ENCODE assay signal across 17 cellular contexts in the genomic region with DNA sequence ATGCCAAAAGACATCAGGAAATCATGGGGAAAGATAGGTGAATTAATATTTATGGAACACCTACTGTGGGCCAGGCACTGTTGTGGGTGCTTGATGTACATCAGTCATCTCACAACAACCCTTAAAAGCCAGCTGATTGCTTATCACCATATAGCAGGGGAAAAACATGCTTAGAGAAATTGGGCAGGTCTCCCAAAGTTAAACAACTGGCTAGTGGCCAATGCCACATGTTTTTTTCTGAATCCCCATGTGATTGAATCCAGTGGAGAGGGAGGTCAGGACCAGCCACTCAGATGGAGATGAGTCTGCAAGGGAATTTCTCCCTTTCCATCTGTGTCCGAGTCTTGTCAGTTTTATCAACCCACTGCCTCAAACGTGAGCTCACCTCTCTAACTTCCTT. TPM values are rescaled to one million over a fixed set of nuclear protein-coding genes. Genes with fewer than 3 reads are reported as not detected.
A peak's percentile ranks its signal among the peaks of the same experiment; 100 is the strongest.
DNase-seq lines count a peak whose midpoint lies in the region; FAIRE-seq and TF ChIP-seq lines count a peak whose summit lies in the region.
"Had no signal": no experiment of that assay in that cellular context is flagged by ENCODE, and none has a peak within 500 bp of the region (broad histone marks: within the 10 kb centered on the region; RNA-seq: fewer than 3 reads in every experiment).

No MANE protein-coding gene starts in this region.

- H3K36me3 ChIP-seq in HEK293 (ENCODE audit: control insufficient read depth in 2 of 2, insufficient read depth in 1 of 2, low read length in 2 of 2) = no peaks in the 10 kb centered on the region

- no peak overlapping the region for H3K27ac ChIP-seq in HEK293 (ENCODE audit: extremely low read depth, low read depth, low read length)

- TF ChIP-seq CTCF in D721Med (IDR thresholded peaks at IDR 0.05; ENCODE audit: insufficient read depth, missing control alignments) = no peak
- TF ChIP-seq CTCF in HEK293 (tag by site-specific recombination; IDR thresholded peaks at IDR 0.05) = no peak
- TF ChIP-seq CTCF in fibroblast of the aortic adventitia (IDR thresholded peaks at IDR 0.05; ENCODE audit: insufficient read depth, low read length) = no peak

- no peaks in the 10 kb centered on the region for H3K9me3 ChIP-seq in HEK293 (ENCODE audit: control insufficient read depth, insufficient read depth, low read depth, low read length)

- peaks cover 7% of the 10 kb centered on the region; the same call in 1 of the 2 replicates for H3K4me1 ChIP-seq in HEK293 (ENCODE audit: control insufficient read depth, insufficient read depth, low read length)
- H3K4me1 ChIP-seq: Caco-2 had no signal

- peak; percentile 6 for FAIRE-seq in D721Med (lab: Jason Lieb, UNC)
- FAIRE-seq: GM12891, GM18507, H54 had no signal

- no peak for DNase-seq in D721Med (ENCODE audit: insufficient read length, low spot score)
- DNase-seq in NCI-H69 (lab: John Stamatoyannopoulos, UW) = peak; percentile 38
- peak; percentile 24 for DNase-seq in fibroblast of the aortic adventitia (ENCODE audit: low read depth)
- DNase-seq in NCI-H2171 (lab: John Stamatoyannopoulos, UW) = no peak
- no peak for DNase-seq in NCI-H510A (lab: John Stamatoyannopoulos, UW)
- DNase-seq in mesenteric fat pad (ENCODE audit: low spot score) = no peak
- DNase-seq: AML-193, Caco-2, Kasumi-1, MV-4-11, NCI-H187 treated with DMSO at 0.1 percent for 48 hours, Right ventricle myocardium superior had no signal

- H3K4me3 ChIP-seq in HEK293 (ENCODE audit: low read depth, low read length) (no peak overlapping the region), fibroblast of the aortic adventitia (ENCODE audit: low read depth, low read length) (no peak overlapping the region)

- CTCF ChIA-PET in HEK293 (lab: Yijun Ruan, JAX) = interaction anchor here (0.6 to 5.8 kb wide), 18 partner anchors 9 to 450 kb away, joined by 3 to 84 read pairs (median 4); no protein-coding TSS in a partner anchor

- POLR2A ChIA-PET in HEK293 (lab: Yijun Ruan, JAX) = no interaction called here

TF ChIP-seq in HEK293, 187 proteins besides CTCF, POLR2A, EP300 and RAD21:
- no peak for TF ChIP-seq ZNF248 (tag by site-specific recombination; IDR thresholded peaks at IDR 0.05)
- TF ChIP-seq MZF1 (tag by site-specific recombination; IDR thresholded peaks at IDR 0.05; ENCODE audit: borderline replicate concordance) = peak; percentile 65; the same call in 1 of the 2 replicates

RNA-seq across cellular contexts. Expression of a gene that starts 33.5 kb away (rescaled TPM):
- total RNA-seq in fibroblast of the aortic adventitia (ENCODE audit: low replicate concordance) (11.2 and 32.6 TPM in 2 replicates), mesenteric fat pad (7.3 TPM)

RNA-seq across cellular contexts. Expression of a gene that starts 55.3 kb away (rescaled TPM):
- 3.1 TPM in 1 of 2 replicates, not detected in the other for total RNA-seq in fibroblast of the aortic adventitia (ENCODE audit: low replicate concordance)
- 0.74 TPM for total RNA-seq in mesenteric fat pad
- total RNA-seq: OCI-LY7 had no signal

Comparison
In these comparisons a context has a peak if more than half of its experiments do, and no peak if none do; other contexts are left out.
1. DNase-seq: peak in NCI-H69 (single experiment) and fibroblast of the aortic adventitia (single experiment); none in D721Med (single experiment), NCI-H2171 (single experiment), NCI-H510A (single experiment) and mesenteric fat pad (single experiment).